In the genomic region with DNA sequence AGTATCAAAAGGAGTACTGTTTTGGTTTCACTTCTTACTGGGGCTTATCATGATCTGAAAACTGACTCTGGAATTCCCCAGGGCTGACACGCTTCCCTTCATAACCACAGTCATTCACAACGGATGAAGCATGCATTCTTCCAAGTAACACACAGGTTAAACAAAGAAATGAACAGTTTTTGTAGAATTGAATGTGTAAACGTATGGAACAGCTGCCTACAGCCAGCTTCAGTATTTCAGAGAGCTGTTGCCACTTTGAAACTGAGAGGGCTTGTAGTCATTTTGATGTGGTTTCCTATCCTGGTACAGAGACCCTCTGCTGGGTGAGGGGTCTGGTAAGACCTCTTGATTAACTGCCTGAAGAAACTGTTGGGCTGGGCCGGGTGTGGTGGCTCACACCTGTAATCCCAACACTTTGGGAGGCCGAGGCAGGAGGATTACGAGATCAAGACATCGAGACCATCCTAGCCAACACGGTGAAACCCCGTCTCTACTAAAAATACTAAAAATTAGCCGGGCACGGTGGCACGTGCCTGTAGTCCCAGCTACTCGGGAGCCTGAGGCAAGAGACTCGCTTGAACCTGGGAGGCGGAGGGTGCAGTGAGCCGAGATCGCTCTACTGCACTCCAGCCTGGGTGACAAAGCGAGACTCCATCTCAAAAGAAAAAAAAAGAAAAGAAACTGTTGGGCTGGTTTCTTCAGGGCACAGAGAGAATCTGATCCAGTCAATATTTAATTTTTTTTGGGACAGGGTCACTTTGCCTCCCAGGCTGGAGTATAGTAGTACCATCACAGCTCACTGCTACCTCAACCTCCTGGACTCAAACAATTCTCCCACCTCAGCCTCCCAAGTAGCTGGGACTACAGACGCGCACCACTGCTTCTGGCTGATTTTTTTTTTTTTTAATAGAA, we compare ENCODE assay signal across 8 cellular contexts. TPM values are rescaled to one million over a fixed set of nuclear protein-coding genes. Genes with fewer than 3 reads are reported as not detected.
DNase-seq lines count a peak whose midpoint lies in the region; ATAC-seq, FAIRE-seq and TF ChIP-seq lines count a peak whose summit lies in the region.

No MANE protein-coding gene starts in this region.

- H2BK5ac ChIP-seq in mesendoderm (ENCODE audit: low read length) = no peak overlapping the region

- H3K27ac ChIP-seq in BLaER1 (peak overlapping the region; percentile 80), mesendoderm (ENCODE audit: low read depth, low read length) (no peak overlapping the region), neural progenitor cell (no peak overlapping the region)

- no peaks in the 10 kb centered on the region for H4K20me1 ChIP-seq in BLaER1
- peaks cover 11% of the 10 kb centered on the region for H4K20me1 ChIP-seq in neural progenitor cell (ENCODE audit: low read depth)

- H3K4ac ChIP-seq in mesendoderm (ENCODE audit: low read depth, low read length) = no peak overlapping the region

- H3K27me3 ChIP-seq in BLaER1 (no peaks in the 10 kb centered on the region), mesendoderm (ENCODE audit: insufficient read depth, low read length, poor library complexity) (no peaks in the 10 kb centered on the region), neural progenitor cell (peaks cover 52% of the 10 kb centered on the region)

- H3K56ac ChIP-seq in mesendoderm (ENCODE audit: low read length) = peak overlapping the region; percentile 22

- H3K79me2 ChIP-seq in mesendoderm (ENCODE audit: control insufficient read depth, insufficient read depth, low read length) (peaks cover 73% of the 10 kb centered on the region), neural progenitor cell (ENCODE audit: low read depth) (no peaks in the 10 kb centered on the region)

- no peaks in the 10 kb centered on the region for H3K27me3 Mint-ChIP-seq in activated naive CD8-positive, alpha-beta T cell treated with anti-CD3 and anti-CD28 coated beads, Interleukin-2, amount 50 U/mL, for 24 hours
- peaks cover 16% of the 10 kb centered on the region for H3K27me3 Mint-ChIP-seq in neural progenitor cell (ENCODE audit: insufficient read depth, low read depth)

- peaks cover 83% of the 10 kb centered on the region for H3K4me1 Mint-ChIP-seq in activated naive CD8-positive, alpha-beta T cell treated with anti-CD3 and anti-CD28 coated beads, Interleukin-2, amount 50 U/mL, for 24 hours
- peaks cover 33% of the 10 kb centered on the region for H3K4me1 Mint-ChIP-seq in neural progenitor cell

- no peak overlapping the region for H2BK15ac ChIP-seq in mesendoderm (replicated peaks; ENCODE audit: low read depth)

- peak overlapping the region; percentile 97 for H3K4me3 Mint-ChIP-seq in activated naive CD8-positive, alpha-beta T cell treated with anti-CD3 and anti-CD28 coated beads, Interleukin-2, amount 50 U/mL, for 24 hours
- no peak overlapping the region for H3K4me3 Mint-ChIP-seq in neural progenitor cell

- no peak overlapping the region for H3K23ac ChIP-seq in mesendoderm (ENCODE audit: low read length)

- H4K5ac ChIP-seq in mesendoderm (ENCODE audit: low read length) = no peak overlapping the region

- H3K4me3 ChIP-seq in BLaER1 = peak overlapping the region; percentile 57
- H3K4me3 ChIP-seq in mesendoderm (ENCODE audit: low read length) = no peak overlapping the region
- no peak overlapping the region for H3K4me3 ChIP-seq in neural progenitor cell

- H3K9ac ChIP-seq in BLaER1 (peak overlapping the region; percentile 74), mesendoderm (ENCODE audit: low read length) (no peak overlapping the region), neural progenitor cell (no peak overlapping the region)

- peaks cover 4% of the 10 kb centered on the region for H3K79me1 ChIP-seq in mesendoderm (ENCODE audit: low read length)

- H2AFZ ChIP-seq in neural progenitor cell (replicated peaks) = no peak overlapping the region

- H3F3A ChIP-seq in neural progenitor cell (ENCODE audit: low read depth) = peaks cover 15% of the 10 kb centered on the region

- H2BK120ac ChIP-seq in mesendoderm (ENCODE audit: low read depth, low read length) = no peak overlapping the region

- peak; percentile 95 for DNase-seq in RCC 7860 (ENCODE audit: low spot score)
- peak; percentile 40 for DNase-seq in activated naive CD8-positive, alpha-beta T cell treated with anti-CD3 and anti-CD28 coated beads, Interleukin-2, amount 50 U/mL, for 24 hours
- DNase-seq in mesendoderm = peak; percentile 53
- no peak for DNase-seq in NCI-H774 (lab: John Stamatoyannopoulos, UW)
- no peak for DNase-seq in HEK293T (ENCODE audit: extremely low spot score)
- DNase-seq in neural progenitor cell (ENCODE audit: low spot score) = no peak

- no peaks in the 10 kb centered on the region for H3K9me3 ChIP-seq in BLaER1
- no peaks in the 10 kb centered on the region for H3K9me3 ChIP-seq in neural progenitor cell (ENCODE audit: low read depth)

- no peak overlapping the region for H4K8ac ChIP-seq in mesendoderm (ENCODE audit: low read depth, low read length)

- no CpG with 5 or more reads among the region's 20 CpGs for WGBS in mesendoderm (ENCODE audit: extremely low coverage, insufficient coverage, low lambda C conversion rate)

- peak; percentile 95 for FAIRE-seq in RCC 7860 (lab: Jason Lieb, UNC)

- CTCF ChIA-PET in HEK293T (lab: Yijun Ruan, JAX) = interaction anchor here (0.6 to 1.4 kb wide), 2 partner anchors 11 to 264 kb away, joined by 3 to 6 read pairs; no protein-coding TSS in a partner anchor

- H3K4me1 ChIP-seq in BLaER1 (peaks cover 71% of the 10 kb centered on the region), mesendoderm (ENCODE audit: control insufficient read depth, low read depth, low read length) (peaks cover 12% of the 10 kb centered on the region), neural progenitor cell (peaks cover 13% of the 10 kb centered on the region)

- no peak overlapping the region for H3K18ac ChIP-seq in mesendoderm (ENCODE audit: low read length)

- peak overlapping the region; percentile 99 for H3K27ac Mint-ChIP-seq in activated naive CD8-positive, alpha-beta T cell treated with anti-CD3 and anti-CD28 coated beads, Interleukin-2, amount 50 U/mL, for 24 hours
- no peak overlapping the region for H3K27ac Mint-ChIP-seq in neural progenitor cell

- H2AK5ac ChIP-seq in mesendoderm (ENCODE audit: low read length) = no peak overlapping the region

- peak overlapping the region; percentile 94 for H3K4me2 ChIP-seq in BLaER1
- no peak overlapping the region for H3K4me2 ChIP-seq in mesendoderm (ENCODE audit: low read length)
- H3K4me2 ChIP-seq in neural progenitor cell = no peak overlapping the region

- ATAC-seq in GM21723 (IDR thresholded peaks at IDR 0.05; ENCODE audit: unreplicated experiment) = peak; percentile 43
- ATAC-seq in activated naive CD8-positive, alpha-beta T cell treated with anti-CD3 and anti-CD28 coated beads, Interleukin-2, amount 50 U/mL, for 24 hours = peak; percentile 42

- H3K36me3 Mint-ChIP-seq in activated naive CD8-positive, alpha-beta T cell treated with anti-CD3 and anti-CD28 coated beads, Interleukin-2, amount 50 U/mL, for 24 hours (ENCODE audit: low read depth) = peaks cover 36% of the 10 kb centered on the region
- H3K36me3 Mint-ChIP-seq in neural progenitor cell = no peaks in the 10 kb centered on the region

- POLR2A ChIA-PET in HEK293T (lab: Yijun Ruan, JAX) = no interaction called here

- TF ChIP-seq CTCF in neural progenitor cell (IDR thresholded peaks at IDR 0.05) = no peak

- H3K36me3 ChIP-seq in BLaER1 (peaks cover 7% of the 10 kb centered on the region; the same call in 1 of the 2 replicates), mesendoderm (ENCODE audit: control insufficient read depth, insufficient read depth, low read length) (no peaks in the 10 kb centered on the region), neural progenitor cell (no peaks in the 10 kb centered on the region)

- no peaks in the 10 kb centered on the region for H3K9me3 Mint-ChIP-seq in activated naive CD8-positive, alpha-beta T cell treated with anti-CD3 and anti-CD28 coated beads, Interleukin-2, amount 50 U/mL, for 24 hours
- H3K9me3 Mint-ChIP-seq in neural progenitor cell = peaks cover 2% of the 10 kb centered on the region

TF ChIP-seq in HEK293T, 16 proteins besides CTCF, POLR2A, EP300 and RAD21:
- TF ChIP-seq CTBP1 (IDR thresholded peaks at IDR 0.05; ENCODE audit: borderline replicate concordance) (no peak), BHLHE40 (IDR thresholded peaks at IDR 0.05; ENCODE audit: borderline replicate concordance) (no peak), LEF1 (IDR thresholded peaks at IDR 0.05; ENCODE audit: borderline replicate concordance) (no peak), ELF4 (IDR thresholded peaks at IDR 0.05) (no peak), ZNF384 (IDR thresholded peaks at IDR 0.05) (no peak), FOXA1 (IDR thresholded peaks at IDR 0.05) (no peak), FOXM1 (IDR thresholded peaks at IDR 0.05; ENCODE audit: borderline replicate concordance) (no peak)

RNA-seq across cellular contexts. Expression of a gene that starts 4.7 kb away (rescaled TPM):
- 34.7 TPM for polyA plus RNA-seq in mesendoderm (2013, experiment 1 of 2)
- polyA plus RNA-seq in mesendoderm (2013, experiment 2 of 2) = 36.5 TPM
- total RNA-seq in neural progenitor cell (ENCODE audit: low replicate concordance) = 6.2 and 6.9 TPM in 2 replicates

RNA-seq across cellular contexts. Expression of a gene that starts 43.8 kb away (rescaled TPM):
- polyA plus RNA-seq in mesendoderm (2013, experiment 1 of 2) = 937 TPM
- 922 TPM for polyA plus RNA-seq in mesendoderm (2013, experiment 2 of 2)
- 552 and 601 TPM in 2 replicates for total RNA-seq in neural progenitor cell (ENCODE audit: low replicate concordance)

RNA-seq across cellular contexts. Expression of a gene that starts 44.8 kb away (rescaled TPM):
- polyA plus RNA-seq in mesendoderm (2013, experiment 1 of 2) = 207 TPM
- 206 TPM for polyA plus RNA-seq in mesendoderm (2013, experiment 2 of 2)
- 249 and 360 TPM in 2 replicates for total RNA-seq in neural progenitor cell (ENCODE audit: low replicate concordance)

Comparison
In these comparisons a context has a peak if more than half of its experiments do, and no peak if none do; other contexts are left out.
1. DNase-seq: peak in RCC 7860 (single experiment), activated naive CD8-positive, alpha-beta T cell treated with anti-CD3 and anti-CD28 coated beads, Interleukin-2, amount 50 U/mL, for 24 hours (single experiment) and mesendoderm (single experiment); none in NCI-H774 (single experiment), HEK293T (single experiment) and neural progenitor cell (single experiment).